ENCODE assay signal across 16 cellular contexts in the genomic region with DNA sequence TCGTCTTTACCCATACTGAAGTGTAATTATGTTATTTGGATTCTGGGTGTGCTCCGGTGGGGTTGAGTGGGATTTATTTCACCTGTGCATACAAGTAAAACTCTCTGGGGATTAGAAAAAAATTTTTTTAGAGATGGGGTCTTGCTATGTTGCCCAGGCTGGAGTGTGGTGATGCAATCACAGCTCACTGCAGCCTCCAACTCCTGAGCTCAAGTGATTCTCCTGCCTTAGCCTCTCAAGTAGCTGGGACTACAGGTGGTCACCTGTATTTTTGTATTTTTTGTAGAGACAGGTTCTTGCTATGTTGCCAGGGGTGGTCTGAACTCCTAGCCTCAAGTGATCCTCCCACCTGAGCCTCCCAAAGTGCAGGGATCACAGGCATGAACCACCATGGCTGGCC. TPM values are rescaled to one million over a fixed set of nuclear protein-coding genes. Genes with fewer than 3 reads are reported as not detected.
"Had no signal": no experiment of that assay in that cellular context is flagged by ENCODE, and none has a peak within 500 bp of the region (broad histone marks: within the 10 kb centered on the region; RNA-seq: fewer than 3 reads in every experiment).

No MANE protein-coding gene starts in this region.

RNA-seq across cellular contexts. Expression of gene OCM, which starts 9.6 kb away (rescaled TPM):
- total RNA-seq: natural killer cell treated with Interleukin-12 subunit alpha and Interleukin-12 subunit beta and Interleukin-15 and Interleukin-18, amount 100 ng/mL, for 72 hours; neural crest cell; omental fat pad; osteocyte; pancreas; posterior vena cava; prostate gland; pulmonary artery endothelial cell; right atrium auricular region; sciatic nerve; smooth muscle cell; suprapubic skin; transverse colon; upper lobe of right lung; urinary bladder; vagina had no signal
- polyA plus RNA-seq: smooth muscle cell, urinary bladder had no signal
